Comparison of ENCODE assay signal across 8 cellular contexts in the genomic region with DNA sequence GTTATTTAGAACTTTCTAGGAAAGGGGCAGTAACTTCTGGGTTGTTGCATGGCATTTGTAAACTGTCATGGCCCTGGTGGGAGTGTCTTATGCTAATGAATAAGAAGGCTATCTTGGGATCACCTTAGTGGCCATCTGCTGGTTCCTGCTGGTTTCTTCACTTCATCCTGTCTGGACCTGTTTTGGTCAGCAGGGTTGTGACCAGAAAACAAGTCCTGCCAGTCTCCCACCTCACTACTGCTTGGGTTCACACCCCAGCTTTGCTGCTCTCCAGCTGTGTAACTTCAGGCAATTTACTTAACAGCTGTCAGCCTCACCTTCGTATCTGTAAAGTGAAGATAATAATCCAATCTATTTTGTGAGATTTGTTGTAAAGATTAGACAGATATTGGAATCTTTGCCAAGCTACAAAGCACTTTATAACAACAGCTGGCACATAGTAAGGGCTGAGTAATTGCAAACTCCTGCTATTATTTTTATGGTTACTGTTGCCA.
DNase-seq lines count a peak whose midpoint lies in the region; ATAC-seq, FAIRE-seq and TF ChIP-seq lines count a peak whose summit lies in the region.
"Not testable (repeated sequence)": the region's sequence is repeated elsewhere in the genome, so short reads cannot be mapped to it uniquely, and the experiment has no call there.

No MANE protein-coding gene starts in this region.

- peak; percentile 83 for FAIRE-seq in K562 (lab: Jason Lieb, UNC)

- H3K4me3 Mint-ChIP-seq in neural progenitor cell: not testable (repeated sequence)

- not testable (repeated sequence) for H3K9ac ChIP-seq in K562 (ENCODE audit: insufficient read depth in 1 of 2, low read depth in 2 of 2, low read length in 2 of 2); neural progenitor cell

- DNase-seq in A172 (ENCODE audit: low spot score) (peak; percentile 53), NCI-H146 (lab: John Stamatoyannopoulos, UW) (peak; percentile 78), NCI-H69 (lab: John Stamatoyannopoulos, UW) (peak; percentile 96), K562 (ENCODE audit: extremely low read depth in 1 of 4, low spot score in 3 of 4) (peak in 1 of 4 experiments; percentile 63), fibroblast of villous mesenchyme (ENCODE audit: low read depth) (peak; percentile 77), neural progenitor cell (ENCODE audit: low spot score) (peak; percentile 4)
- DNase-seq in Panc1 (ENCODE audit: low read depth, low spot score): not testable (repeated sequence)

- H3K4me3 ChIP-seq in Panc1 (ENCODE audit: low read depth in 2 of 2, low read length in 2 of 2); K562; fibroblast of villous mesenchyme (ENCODE audit: low read depth, low read length); neural progenitor cell: not testable (repeated sequence)

- not testable (repeated sequence) for H3K27ac ChIP-seq in Panc1 (ENCODE audit: low read length); K562 (ENCODE audit: extremely low read depth, low read depth, low read length); neural progenitor cell

- not testable (repeated sequence) for H3K27ac Mint-ChIP-seq in neural progenitor cell

- not testable (repeated sequence) for H3K27me3 ChIP-seq in Panc1 (ENCODE audit: control insufficient read depth, insufficient read depth, low read length); K562 (ENCODE audit: control insufficient read depth in 2 of 2, insufficient read depth in 2 of 2, low read length in 2 of 2); neural progenitor cell

- not testable (repeated sequence) for H2AFZ ChIP-seq in K562 (ENCODE audit: low read depth, low read length); neural progenitor cell (replicated peaks)

- not testable (repeated sequence) for H3K79me2 ChIP-seq in K562 (ENCODE audit: control insufficient read depth, insufficient read depth, low read length); neural progenitor cell (ENCODE audit: low read depth)

- intact Hi-C loops in Panc1 (cut with micrococcal nuclease; ENCODE audit: unreplicated experiment): not testable (repeated sequence)
- intact Hi-C loops in K562 (cut with micrococcal nuclease): loop anchor here (10.0 kb wide), 1 partner anchor 186 kb away; no protein-coding TSS in a partner anchor

- H3K4me1 ChIP-seq in Panc1 (ENCODE audit: control insufficient read depth, insufficient read depth, low read length); K562 (replicated peaks in 1 of 2; ENCODE audit: control insufficient read depth in 2 of 2, insufficient read depth in 2 of 2, low read length in 2 of 2); neural progenitor cell: not testable (repeated sequence)

- not testable (repeated sequence) for H3K9me3 ChIP-seq in Panc1 (ENCODE audit: control insufficient read depth, insufficient read depth, low read depth, low read length); K562 (replicated peaks; ENCODE audit: control insufficient read depth, insufficient read depth, low read depth, low read length); neural progenitor cell (ENCODE audit: low read depth)

- CTCF ChIA-PET in Panc1 (lab: Charles Lee); K562 (lab: Yijun Ruan, JAX; ENCODE audit: low intra/inter-chr PET ratio): not testable (repeated sequence)

- not testable (repeated sequence) for TF ChIP-seq CTCF in Panc1 (IDR thresholded peaks at IDR 0.05); fibroblast of villous mesenchyme (IDR thresholded peaks at IDR 0.05; ENCODE audit: insufficient read depth, low read depth, low read length); neural progenitor cell (IDR thresholded peaks at IDR 0.05)
- TF ChIP-seq CTCF in K562 (IDR thresholded peaks at IDR 0.05 in 2 of 3, conservative IDR thresholded peaks at IDR 0.05 in 1 of 3; ENCODE audit: insufficient read depth in 2 of 3, low read depth in 1 of 3, low read length in 3 of 3): peak in 1 of 3 experiments; percentile 8; a peak in 1 of 6 replicates

- in situ Hi-C loops in Panc1 (cut with HindIII; ENCODE audit: low pct_unique_long_range_greater_than_20kb, low sequenced_read_pairs); K562 (cut with MboI): not testable (repeated sequence)

- not testable (repeated sequence) for H3K4me1 Mint-ChIP-seq in neural progenitor cell

- TF ChIP-seq EP300 in K562 (IDR thresholded peaks at IDR 0.05; ENCODE audit: low read length): not testable (repeated sequence)

- not testable (repeated sequence) for H3K9me3 Mint-ChIP-seq in neural progenitor cell

- not testable (repeated sequence) for H3K4me2 ChIP-seq in K562 (ENCODE audit: insufficient read depth, low read length); neural progenitor cell

- not testable (repeated sequence) for TF ChIP-seq POLR2A in K562 (conservative IDR thresholded peaks at IDR 0.05)

- H3K9me1 ChIP-seq in K562 (ENCODE audit: control insufficient read depth, insufficient read depth, low read length): not testable (repeated sequence)

- 22% methylated on average over 1 of the region's 1 CpG for WGBS in K562 (ENCODE audit: insufficient coverage, low coverage, missing lambda C conversion rate)

- H3F3A ChIP-seq in neural progenitor cell (ENCODE audit: low read depth): not testable (repeated sequence)

- not testable (repeated sequence) for H3K27me3 Mint-ChIP-seq in neural progenitor cell (ENCODE audit: insufficient read depth, low read depth)

- H4K20me1 ChIP-seq in K562 (replicated peaks; ENCODE audit: control insufficient read depth, insufficient read depth, low read length); neural progenitor cell (ENCODE audit: low read depth): not testable (repeated sequence)

- POLR2A ChIA-PET in Panc1 (lab: Charles Lee); K562 (lab: Yijun Ruan, JAX): not testable (repeated sequence)

- not testable (repeated sequence) for BruUV-seq in Panc1 (replicated peaks; lab: Mats Ljungman, UMichigan); K562 (replicated peaks; lab: Mats Ljungman, UMichigan)

- H3K36me3 Mint-ChIP-seq in neural progenitor cell: not testable (repeated sequence)

- not testable (repeated sequence) for H3K36me3 ChIP-seq in Panc1 (ENCODE audit: control insufficient read depth, insufficient read depth, low read length); K562 (ENCODE audit: control insufficient read depth, insufficient read depth, low read length); neural progenitor cell

- peak; percentile 53 for ATAC-seq in GM18867 (IDR thresholded peaks at IDR 0.05; ENCODE audit: unreplicated experiment)
- ATAC-seq in Panc1: peak; percentile 57; the same call in 1 of the 2 replicates
- ATAC-seq in K562: peak; percentile 97

- peak in 1 of 2 experiments; percentile 9; a peak in 1 of 4 replicates for TF ChIP-seq RAD21 in K562 (CRISPR knock-in tag; conservative IDR thresholded peaks at IDR 0.05 in 1 of 2, IDR thresholded peaks at IDR 0.05 in 1 of 2)

TF ChIP-seq in K562, 482 proteins besides CTCF, POLR2A, EP300 and RAD21 (continues in another document):
- TF ChIP-seq KLF16 (IDR thresholded peaks at IDR 0.05): peak; percentile 76
- TF ChIP-seq, protein P1, sequence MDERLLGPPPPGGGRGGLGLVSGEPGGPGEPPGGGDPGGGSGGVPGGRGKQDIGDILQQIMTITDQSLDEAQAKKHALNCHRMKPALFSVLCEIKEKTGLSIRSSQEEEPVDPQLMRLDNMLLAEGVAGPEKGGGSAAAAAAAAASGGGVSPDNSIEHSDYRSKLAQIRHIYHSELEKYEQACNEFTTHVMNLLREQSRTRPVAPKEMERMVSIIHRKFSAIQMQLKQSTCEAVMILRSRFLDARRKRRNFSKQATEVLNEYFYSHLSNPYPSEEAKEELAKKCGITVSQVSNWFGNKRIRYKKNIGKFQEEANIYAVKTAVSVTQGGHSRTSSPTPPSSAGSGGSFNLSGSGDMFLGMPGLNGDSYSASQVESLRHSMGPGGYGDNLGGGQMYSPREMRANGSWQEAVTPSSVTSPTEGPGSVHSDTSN (CRISPR knock-in tag; IDR thresholded peaks at IDR 0.05; ENCODE audit: low read depth): not testable (repeated sequence)
- TF ChIP-seq, protein P1 (tag; conservative IDR thresholded peaks at IDR 0.05; ENCODE audit: low read depth): peak; percentile 49; the same call in 1 of the 2 replicates
- peak; percentile 81 for TF ChIP-seq PKNOX1 (IDR thresholded peaks at IDR 0.05)
- TF ChIP-seq NCOR1 (IDR thresholded peaks at IDR 0.05): peak; percentile 17; the same call in 1 of the 2 replicates
- TF ChIP-seq CBFA2T2 (conservative IDR thresholded peaks at IDR 0.05): 0 out of 2 replicates have a peak, but pooled peaks have one; percentile 14
- TF ChIP-seq TRIM24 (IDR thresholded peaks at IDR 0.05): peak in 1 of 2 experiments; percentile 26; a peak in 1 of 4 replicates
- TF ChIP-seq DPF2 (IDR thresholded peaks at IDR 0.05): 0 out of 2 replicates have a peak, but pooled peaks have one; percentile 27
- peak; percentile 31; the same call in 1 of the 2 replicates for TF ChIP-seq EP400 (IDR thresholded peaks at IDR 0.05)
- TF ChIP-seq GATA2 (CRISPR knock-in tag; IDR thresholded peaks at IDR 0.05): peak; percentile 89
